8 cellular contexts compared by ENCODE assay signal in genomic region chr17:7931709-7932482, GRCh38. TPM values are rescaled to one million over a fixed set of nuclear protein-coding genes. Genes with fewer than 3 reads are reported as not detected.
DNase-seq lines count a peak whose midpoint lies in the region; ATAC-seq, FAIRE-seq and TF ChIP-seq lines count a peak whose summit lies in the region.

CNTROB (plus strand) TSS chr17:7932206; CDS start chr17:7933080, 874 bp downstream.
TRAPPC1 (minus strand) TSS chr17:7931946; CDS start chr17:7931829, 117 bp downstream.

- ATAC-seq in GM18907 (IDR thresholded peaks at IDR 0.05; ENCODE audit: unreplicated experiment) (peak; percentile 90), HG03159 (IDR thresholded peaks at IDR 0.05; ENCODE audit: unreplicated experiment) (peak; percentile 84)

- peaks cover 20% of the 10 kb centered on the region for H3K79me2 ChIP-seq in smooth muscle cell (ENCODE audit: low read depth)

- no peak for FAIRE-seq in bronchial epithelial cell (lab: Jason Lieb, UNC)

- H3F3A ChIP-seq in smooth muscle cell (ENCODE audit: low read depth): no peaks in the 10 kb centered on the region

- peak within 1 kb of the TSS; percentile 100 for H3K4me3 ChIP-seq in AG04449 (ENCODE audit: low read depth, low read length)
- H3K4me3 ChIP-seq in WI38 (ENCODE audit: low read depth, low read length): peak within 1 kb of the TSS; percentile 69
- peak within 1 kb of the TSS; percentile 95 for H3K4me3 ChIP-seq in bronchial epithelial cell (ENCODE audit: low read depth, low read length)
- H3K4me3 ChIP-seq in smooth muscle cell: peak within 1 kb of the TSS; percentile 94

- H3K9me3 ChIP-seq in smooth muscle cell (replicated peaks; ENCODE audit: low read depth): no peaks in the 10 kb centered on the region

- H3K4me1 ChIP-seq in smooth muscle cell (ENCODE audit: low read depth): peaks cover 21% of the 10 kb centered on the region

- peak within 1 kb of the TSS; percentile 94 for H2AFZ ChIP-seq in smooth muscle cell (ENCODE audit: low read depth)

- H3K4me2 ChIP-seq in smooth muscle cell: peak within 1 kb of the TSS; percentile 98

- WGBS in smooth muscle cell (ENCODE audit: low lambda C conversion rate): 1% methylated on average over 54 of the region's 55 CpGs

- H3K27ac ChIP-seq in smooth muscle cell (ENCODE audit: low read depth): peak within 1 kb of the TSS; percentile 85

- H3K27me3 ChIP-seq in bronchial epithelial cell (ENCODE audit: control insufficient read depth, insufficient read depth, low read length): no peaks in the 10 kb centered on the region
- no peaks in the 10 kb centered on the region for H3K27me3 ChIP-seq in smooth muscle cell (ENCODE audit: low read depth)

- CTCF ChIA-PET in AG04449 (lab: Yijun Ruan, JAX): interaction anchor here (0.8 to 16.0 kb wide), 16 partner anchors 12 to 188 kb away, joined by 3 to 173 read pairs (median 6); no protein-coding TSS in a partner anchor

- no peak for TF ChIP-seq CTCF in AG04449 (IDR thresholded peaks at IDR 0.05; ENCODE audit: insufficient read depth, low read length, missing control alignments)
- TF ChIP-seq CTCF in WI38 (IDR thresholded peaks at IDR 0.05; ENCODE audit: low read depth, low read length): no peak
- no peak for TF ChIP-seq CTCF in bronchial epithelial cell (IDR thresholded peaks at IDR 0.05; ENCODE audit: insufficient read depth, low read length, severe bottlenecking)
- no peak for TF ChIP-seq CTCF in smooth muscle cell (IDR thresholded peaks at IDR 0.05; ENCODE audit: borderline replicate concordance, insufficient read depth, poor library complexity, severe bottlenecking)

- peak; percentile 92 for DNase-seq in AG04449 (ENCODE audit: low read depth, low spot score)
- DNase-seq in NCI-H2227 treated with DMSO at 0.1 percent for 48 hours (lab: John Stamatoyannopoulos, UW): peak; percentile 95
- peak; percentile 97 for DNase-seq in bronchial epithelial cell (ENCODE audit: low read depth)
- peak; percentile 99 for DNase-seq in iPS-NIHi11 (ENCODE audit: low spot score)
- DNase-seq in smooth muscle cell (lab: John Stamatoyannopoulos, UW; ENCODE audit: unreplicated experiment): peak; percentile 97

- H3K36me3 ChIP-seq in bronchial epithelial cell (ENCODE audit: control insufficient read depth, insufficient read depth, low read length) (peaks cover 11% of the 10 kb centered on the region), smooth muscle cell (ENCODE audit: low read depth) (no peaks in the 10 kb centered on the region)

- POLR2A ChIA-PET in AG04449 (lab: Yijun Ruan, JAX): interaction anchor here (1.4 to 3.2 kb wide), 4 partner anchors 13 to 75 kb away, joined by 5 to 23 read pairs (median 6); partner anchors contain the start of gene RNF227

- H4K20me1 ChIP-seq in smooth muscle cell (ENCODE audit: low read depth): peaks cover 17% of the 10 kb centered on the region

- peak within 1 kb of the TSS; percentile 98 for H3K9ac ChIP-seq in smooth muscle cell (ENCODE audit: low read depth)

RNA-seq across cellular contexts. Expression of gene CNTROB, which starts in this region (rescaled TPM):
- total RNA-seq in bronchial epithelial cell: 8.2 and 12.2 TPM in 2 replicates
- total RNA-seq in smooth muscle cell: 11.1 and 23.5 TPM in 2 replicates
- 20.6 and 26.3 TPM in 2 replicates for polyA plus RNA-seq in smooth muscle cell

RNA-seq across cellular contexts. Expression of gene TRAPPC1, which starts in this region (rescaled TPM):
- total RNA-seq in bronchial epithelial cell (16.8 and 27.9 TPM in 2 replicates), smooth muscle cell (53.6 and 56.2 TPM in 2 replicates)
- 364 and 392 TPM in 2 replicates for polyA plus RNA-seq in smooth muscle cell

Comparison
In these comparisons a context has a peak if more than half of its experiments do, and no peak if none do; other contexts are left out.
1. Peak in every context shown above with its lines: DNase-seq, ATAC-seq, H3K4me3 ChIP-seq and H3K27ac ChIP-seq.